1 cellular context compared by ENCODE assay signal in the genomic region with DNA sequence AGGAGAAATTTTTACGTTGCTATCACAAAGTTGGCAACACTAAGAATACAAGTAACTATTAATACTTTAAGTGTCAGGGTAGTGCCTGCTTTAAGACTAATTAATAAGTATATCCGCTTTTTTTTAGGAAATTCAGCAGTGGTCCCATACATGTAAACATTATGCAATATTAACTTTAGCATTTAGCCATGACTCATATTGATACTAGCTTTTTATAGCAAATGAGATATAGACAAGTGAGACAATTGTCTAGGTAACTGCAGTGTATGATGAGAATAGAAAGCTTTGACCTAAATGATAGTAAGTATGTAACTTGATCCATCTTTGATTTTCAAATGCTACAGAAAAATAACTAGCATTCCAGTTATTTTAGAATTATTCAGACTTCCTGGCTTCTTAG.
TF ChIP-seq lines count a peak whose summit lies in the region.

No MANE protein-coding gene starts in this region.

TF ChIP-seq in GM12878, 131 proteins besides CTCF, POLR2A, EP300 and RAD21:
- TF ChIP-seq ATF7 (IDR thresholded peaks at IDR 0.05; ENCODE audit: low read depth) (peak; percentile 86), CBX3 (IDR thresholded peaks at IDR 0.05; ENCODE audit: borderline replicate concordance, low read depth) (no peak), JUNB (IDR thresholded peaks at IDR 0.05) (peak; percentile 94), IRF4 (IDR thresholded peaks at IDR 0.05; ENCODE audit: low read depth, low read length) (peak; percentile 71; the same call in 1 of the 2 replicates), FOS (IDR thresholded peaks at IDR 0.05; ENCODE audit: borderline replicate concordance, extremely low read depth, insufficient read length) (no peak), ZNF217 (IDR thresholded peaks at IDR 0.05) (0 out of 2 replicates have a peak, but pooled peaks have one; percentile 45), IKZF2 (IDR thresholded peaks at IDR 0.05) (peak; percentile 14 to 32; a peak in 1 of 4 replicates), RAD51 (IDR thresholded peaks at IDR 0.05) (no peak), ZNF24 (IDR thresholded peaks at IDR 0.05) (0 out of 2 replicates have a peak, but pooled peaks have one; percentile 21), MEF2B (IDR thresholded peaks at IDR 0.05; ENCODE audit: partially characterized antibody, poor library complexity, severe bottlenecking) (peak; percentile 81), SP1 (IDR thresholded peaks at IDR 0.05; ENCODE audit: low read depth, low read length) (no peak), MYC (IDR thresholded peaks at IDR 0.05; ENCODE audit: insufficient read depth, insufficient read length, insufficient replicate concordance, low read length, severe bottlenecking) (no peak), POU2F2 (IDR thresholded peaks at IDR 0.05; ENCODE audit: borderline replicate concordance, low read depth, low read length) (no peak), MTA3 (IDR thresholded peaks at IDR 0.05; ENCODE audit: borderline replicate concordance, low read length) (no peak), HDAC6 (IDR thresholded peaks at IDR 0.05; ENCODE audit: unreplicated experiment) (no peak), JUND (IDR thresholded peaks at IDR 0.05; ENCODE audit: low read depth, low read length) (peak; percentile 87), SMC3 (IDR thresholded peaks at IDR 0.05; ENCODE audit: borderline replicate concordance, low read length) (no peak), MTA2 (IDR thresholded peaks at IDR 0.05; ENCODE audit: low read depth) (peak; percentile 77), ZNF622 (IDR thresholded peaks at IDR 0.05) (no peak), WRNIP1 (IDR thresholded peaks at IDR 0.05; ENCODE audit: borderline replicate concordance, low read depth, low read length) (no peak), NFIC (IDR thresholded peaks at IDR 0.05; ENCODE audit: low read depth, low read length) (peak; percentile 67; the same call in 1 of the 2 replicates), CEBPB (IDR thresholded peaks at IDR 0.05; ENCODE audit: borderline replicate concordance in 1 of 2, low read depth in 2 of 2, low read length in 2 of 2) (peak; percentile 28 to 74; a peak in 1 of 4 replicates), NBN (IDR thresholded peaks at IDR 0.05) (peak; percentile 28; the same call in 1 of the 2 replicates), DPF2 (IDR thresholded peaks at IDR 0.05) (peak; percentile 69), POLR2AphosphoS5 (IDR thresholded peaks at IDR 0.05; ENCODE audit: low read length) (no peak), SUPT20H (IDR thresholded peaks at IDR 0.05; ENCODE audit: borderline replicate concordance, control insufficient read depth, low read depth, low read length) (no peak), TCF3 (IDR thresholded peaks at IDR 0.05; ENCODE audit: borderline replicate concordance, insufficient read depth, low read depth, low read length) (no peak), MEF2A (IDR thresholded peaks at IDR 0.05; ENCODE audit: insufficient read depth, low read depth, low read length) (peak; percentile 84; the same call in 1 of the 2 replicates), GABPA (IDR thresholded peaks at IDR 0.05; ENCODE audit: low read depth) (no peak), BHLHE40 (IDR thresholded peaks at IDR 0.05; ENCODE audit: borderline replicate concordance in 1 of 2, low read depth in 2 of 2, low read length in 1 of 2) (no peak), ZNF384 (IDR thresholded peaks at IDR 0.05; ENCODE audit: borderline replicate concordance, low read depth, low read length) (no peak)
- TF ChIP-seq, protein P1, sequence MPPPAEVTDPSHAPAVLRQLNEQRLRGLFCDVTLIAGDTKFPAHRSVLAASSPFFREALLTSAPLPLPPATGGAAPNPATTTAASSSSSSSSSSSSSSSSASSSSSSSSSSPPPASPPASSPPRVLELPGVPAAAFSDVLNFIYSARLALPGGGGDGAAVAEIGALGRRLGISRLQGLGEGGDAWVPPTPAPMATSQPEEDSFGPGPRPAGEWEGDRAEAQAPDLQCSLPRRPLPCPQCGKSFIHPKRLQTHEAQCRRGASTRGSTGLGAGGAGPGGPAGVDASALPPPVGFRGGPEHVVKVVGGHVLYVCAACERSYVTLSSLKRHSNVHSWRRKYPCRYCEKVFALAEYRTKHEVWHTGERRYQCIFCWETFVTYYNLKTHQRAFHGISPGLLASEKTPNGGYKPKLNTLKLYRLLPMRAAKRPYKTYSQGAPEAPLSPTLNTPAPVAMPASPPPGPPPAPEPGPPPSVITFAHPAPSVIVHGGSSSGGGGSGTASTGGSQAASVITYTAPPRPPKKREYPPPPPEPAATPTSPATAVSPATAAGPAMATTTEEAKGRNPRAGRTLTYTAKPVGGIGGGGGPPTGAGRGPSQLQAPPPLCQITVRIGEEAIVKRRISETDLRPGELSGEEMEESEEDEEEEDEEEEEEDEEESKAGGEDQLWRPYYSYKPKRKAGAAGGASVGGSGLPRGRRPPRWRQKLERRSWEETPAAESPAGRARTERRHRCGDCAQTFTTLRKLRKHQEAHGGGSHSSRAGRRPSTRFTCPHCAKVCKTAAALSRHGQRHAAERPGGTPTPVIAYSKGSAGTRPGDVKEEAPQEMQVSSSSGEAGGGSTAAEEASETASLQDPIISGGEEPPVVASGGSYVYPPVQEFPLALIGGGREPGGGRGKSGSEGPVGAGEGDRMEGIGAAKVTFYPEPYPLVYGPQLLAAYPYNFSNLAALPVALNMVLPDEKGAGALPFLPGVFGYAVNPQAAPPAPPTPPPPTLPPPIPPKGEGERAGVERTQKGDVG (CRISPR knock-in tag; IDR thresholded peaks at IDR 0.05), result no peak
- TF ChIP-seq, protein P2, sequence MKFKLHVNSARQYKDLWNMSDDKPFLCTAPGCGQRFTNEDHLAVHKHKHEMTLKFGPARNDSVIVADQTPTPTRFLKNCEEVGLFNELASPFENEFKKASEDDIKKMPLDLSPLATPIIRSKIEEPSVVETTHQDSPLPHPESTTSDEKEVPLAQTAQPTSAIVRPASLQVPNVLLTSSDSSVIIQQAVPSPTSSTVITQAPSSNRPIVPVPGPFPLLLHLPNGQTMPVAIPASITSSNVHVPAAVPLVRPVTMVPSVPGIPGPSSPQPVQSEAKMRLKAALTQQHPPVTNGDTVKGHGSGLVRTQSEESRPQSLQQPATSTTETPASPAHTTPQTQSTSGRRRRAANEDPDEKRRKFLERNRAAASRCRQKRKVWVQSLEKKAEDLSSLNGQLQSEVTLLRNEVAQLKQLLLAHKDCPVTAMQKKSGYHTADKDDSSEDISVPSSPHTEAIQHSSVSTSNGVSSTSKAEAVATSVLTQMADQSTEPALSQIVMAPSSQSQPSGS (IDR thresholded peaks at IDR 0.05; ENCODE audit: low read length), result peak; percentile 41; the same call in 1 of the 2 replicates
- TF ChIP-seq, protein P3, sequence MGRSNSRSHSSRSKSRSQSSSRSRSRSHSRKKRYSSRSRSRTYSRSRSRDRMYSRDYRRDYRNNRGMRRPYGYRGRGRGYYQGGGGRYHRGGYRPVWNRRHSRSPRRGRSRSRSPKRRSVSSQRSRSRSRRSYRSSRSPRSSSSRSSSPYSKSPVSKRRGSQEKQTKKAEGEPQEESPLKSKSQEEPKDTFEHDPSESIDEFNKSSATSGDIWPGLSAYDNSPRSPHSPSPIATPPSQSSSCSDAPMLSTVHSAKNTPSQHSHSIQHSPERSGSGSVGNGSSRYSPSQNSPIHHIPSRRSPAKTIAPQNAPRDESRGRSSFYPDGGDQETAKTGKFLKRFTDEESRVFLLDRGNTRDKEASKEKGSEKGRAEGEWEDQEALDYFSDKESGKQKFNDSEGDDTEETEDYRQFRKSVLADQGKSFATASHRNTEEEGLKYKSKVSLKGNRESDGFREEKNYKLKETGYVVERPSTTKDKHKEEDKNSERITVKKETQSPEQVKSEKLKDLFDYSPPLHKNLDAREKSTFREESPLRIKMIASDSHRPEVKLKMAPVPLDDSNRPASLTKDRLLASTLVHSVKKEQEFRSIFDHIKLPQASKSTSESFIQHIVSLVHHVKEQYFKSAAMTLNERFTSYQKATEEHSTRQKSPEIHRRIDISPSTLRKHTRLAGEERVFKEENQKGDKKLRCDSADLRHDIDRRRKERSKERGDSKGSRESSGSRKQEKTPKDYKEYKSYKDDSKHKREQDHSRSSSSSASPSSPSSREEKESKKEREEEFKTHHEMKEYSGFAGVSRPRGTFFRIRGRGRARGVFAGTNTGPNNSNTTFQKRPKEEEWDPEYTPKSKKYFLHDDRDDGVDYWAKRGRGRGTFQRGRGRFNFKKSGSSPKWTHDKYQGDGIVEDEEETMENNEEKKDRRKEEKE (IDR thresholded peaks at IDR 0.05), result no peak
- TF ChIP-seq, protein P4, sequence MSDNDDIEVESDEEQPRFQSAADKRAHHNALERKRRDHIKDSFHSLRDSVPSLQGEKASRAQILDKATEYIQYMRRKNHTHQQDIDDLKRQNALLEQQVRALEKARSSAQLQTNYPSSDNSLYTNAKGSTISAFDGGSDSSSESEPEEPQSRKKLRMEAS (IDR thresholded peaks at IDR 0.05; ENCODE audit: low read depth, low read length), result no peak
- TF ChIP-seq, protein P5, sequence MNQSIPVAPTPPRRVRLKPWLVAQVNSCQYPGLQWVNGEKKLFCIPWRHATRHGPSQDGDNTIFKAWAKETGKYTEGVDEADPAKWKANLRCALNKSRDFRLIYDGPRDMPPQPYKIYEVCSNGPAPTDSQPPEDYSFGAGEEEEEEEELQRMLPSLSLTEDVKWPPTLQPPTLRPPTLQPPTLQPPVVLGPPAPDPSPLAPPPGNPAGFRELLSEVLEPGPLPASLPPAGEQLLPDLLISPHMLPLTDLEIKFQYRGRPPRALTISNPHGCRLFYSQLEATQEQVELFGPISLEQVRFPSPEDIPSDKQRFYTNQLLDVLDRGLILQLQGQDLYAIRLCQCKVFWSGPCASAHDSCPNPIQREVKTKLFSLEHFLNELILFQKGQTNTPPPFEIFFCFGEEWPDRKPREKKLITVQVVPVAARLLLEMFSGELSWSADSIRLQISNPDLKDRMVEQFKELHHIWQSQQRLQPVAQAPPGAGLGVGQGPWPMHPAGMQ (IDR thresholded peaks at IDR 0.05; ENCODE audit: borderline replicate concordance), result no peak
- TF ChIP-seq, protein P6, sequence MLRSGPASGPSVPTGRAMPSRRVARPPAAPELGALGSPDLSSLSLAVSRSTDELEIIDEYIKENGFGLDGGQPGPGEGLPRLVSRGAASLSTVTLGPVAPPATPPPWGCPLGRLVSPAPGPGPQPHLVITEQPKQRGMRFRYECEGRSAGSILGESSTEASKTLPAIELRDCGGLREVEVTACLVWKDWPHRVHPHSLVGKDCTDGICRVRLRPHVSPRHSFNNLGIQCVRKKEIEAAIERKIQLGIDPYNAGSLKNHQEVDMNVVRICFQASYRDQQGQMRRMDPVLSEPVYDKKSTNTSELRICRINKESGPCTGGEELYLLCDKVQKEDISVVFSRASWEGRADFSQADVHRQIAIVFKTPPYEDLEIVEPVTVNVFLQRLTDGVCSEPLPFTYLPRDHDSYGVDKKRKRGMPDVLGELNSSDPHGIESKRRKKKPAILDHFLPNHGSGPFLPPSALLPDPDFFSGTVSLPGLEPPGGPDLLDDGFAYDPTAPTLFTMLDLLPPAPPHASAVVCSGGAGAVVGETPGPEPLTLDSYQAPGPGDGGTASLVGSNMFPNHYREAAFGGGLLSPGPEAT (IDR thresholded peaks at IDR 0.05; ENCODE audit: low read depth), result 0 out of 2 replicates have a peak, but pooled peaks have one; percentile 56
- TF ChIP-seq, protein P7, sequence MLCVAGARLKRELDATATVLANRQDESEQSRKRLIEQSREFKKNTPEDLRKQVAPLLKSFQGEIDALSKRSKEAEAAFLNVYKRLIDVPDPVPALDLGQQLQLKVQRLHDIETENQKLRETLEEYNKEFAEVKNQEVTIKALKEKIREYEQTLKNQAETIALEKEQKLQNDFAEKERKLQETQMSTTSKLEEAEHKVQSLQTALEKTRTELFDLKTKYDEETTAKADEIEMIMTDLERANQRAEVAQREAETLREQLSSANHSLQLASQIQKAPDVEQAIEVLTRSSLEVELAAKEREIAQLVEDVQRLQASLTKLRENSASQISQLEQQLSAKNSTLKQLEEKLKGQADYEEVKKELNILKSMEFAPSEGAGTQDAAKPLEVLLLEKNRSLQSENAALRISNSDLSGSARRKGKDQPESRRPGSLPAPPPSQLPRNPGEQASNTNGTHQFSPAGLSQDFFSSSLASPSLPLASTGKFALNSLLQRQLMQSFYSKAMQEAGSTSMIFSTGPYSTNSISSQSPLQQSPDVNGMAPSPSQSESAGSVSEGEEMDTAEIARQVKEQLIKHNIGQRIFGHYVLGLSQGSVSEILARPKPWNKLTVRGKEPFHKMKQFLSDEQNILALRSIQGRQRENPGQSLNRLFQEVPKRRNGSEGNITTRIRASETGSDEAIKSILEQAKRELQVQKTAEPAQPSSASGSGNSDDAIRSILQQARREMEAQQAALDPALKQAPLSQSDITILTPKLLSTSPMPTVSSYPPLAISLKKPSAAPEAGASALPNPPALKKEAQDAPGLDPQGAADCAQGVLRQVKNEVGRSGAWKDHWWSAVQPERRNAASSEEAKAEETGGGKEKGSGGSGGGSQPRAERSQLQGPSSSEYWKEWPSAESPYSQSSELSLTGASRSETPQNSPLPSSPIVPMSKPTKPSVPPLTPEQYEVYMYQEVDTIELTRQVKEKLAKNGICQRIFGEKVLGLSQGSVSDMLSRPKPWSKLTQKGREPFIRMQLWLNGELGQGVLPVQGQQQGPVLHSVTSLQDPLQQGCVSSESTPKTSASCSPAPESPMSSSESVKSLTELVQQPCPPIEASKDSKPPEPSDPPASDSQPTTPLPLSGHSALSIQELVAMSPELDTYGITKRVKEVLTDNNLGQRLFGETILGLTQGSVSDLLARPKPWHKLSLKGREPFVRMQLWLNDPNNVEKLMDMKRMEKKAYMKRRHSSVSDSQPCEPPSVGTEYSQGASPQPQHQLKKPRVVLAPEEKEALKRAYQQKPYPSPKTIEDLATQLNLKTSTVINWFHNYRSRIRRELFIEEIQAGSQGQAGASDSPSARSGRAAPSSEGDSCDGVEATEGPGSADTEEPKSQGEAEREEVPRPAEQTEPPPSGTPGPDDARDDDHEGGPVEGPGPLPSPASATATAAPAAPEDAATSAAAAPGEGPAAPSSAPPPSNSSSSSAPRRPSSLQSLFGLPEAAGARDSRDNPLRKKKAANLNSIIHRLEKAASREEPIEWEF (IDR thresholded peaks at IDR 0.05; ENCODE audit: insufficient replicate concordance, low read depth, low read length), result no peak
- TF ChIP-seq, protein P8, sequence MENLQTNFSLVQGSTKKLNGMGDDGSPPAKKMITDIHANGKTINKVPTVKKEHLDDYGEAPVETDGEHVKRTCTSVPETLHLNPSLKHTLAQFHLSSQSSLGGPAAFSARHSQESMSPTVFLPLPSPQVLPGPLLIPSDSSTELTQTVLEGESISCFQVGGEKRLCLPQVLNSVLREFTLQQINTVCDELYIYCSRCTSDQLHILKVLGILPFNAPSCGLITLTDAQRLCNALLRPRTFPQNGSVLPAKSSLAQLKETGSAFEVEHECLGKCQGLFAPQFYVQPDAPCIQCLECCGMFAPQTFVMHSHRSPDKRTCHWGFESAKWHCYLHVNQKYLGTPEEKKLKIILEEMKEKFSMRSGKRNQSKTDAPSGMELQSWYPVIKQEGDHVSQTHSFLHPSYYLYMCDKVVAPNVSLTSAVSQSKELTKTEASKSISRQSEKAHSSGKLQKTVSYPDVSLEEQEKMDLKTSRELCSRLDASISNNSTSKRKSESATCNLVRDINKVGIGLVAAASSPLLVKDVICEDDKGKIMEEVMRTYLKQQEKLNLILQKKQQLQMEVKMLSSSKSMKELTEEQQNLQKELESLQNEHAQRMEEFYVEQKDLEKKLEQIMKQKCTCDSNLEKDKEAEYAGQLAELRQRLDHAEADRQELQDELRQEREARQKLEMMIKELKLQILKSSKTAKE (IDR thresholded peaks at IDR 0.05; ENCODE audit: low read depth, poor library complexity, severe bottlenecking), result peak; percentile 47
TF ChIP-seq in GM12878: peak in this region for 17.
